16 cellular contexts compared by ENCODE assay signal in genomic region chr16:75079346-75079926, GRCh38.
"Had no signal": no experiment of that assay in that cellular context is flagged by ENCODE, and none has a peak within 500 bp of the region (broad histone marks: within the 10 kb centered on the region; RNA-seq: fewer than 3 reads in every experiment).

No MANE protein-coding gene starts in this region.

- FAIRE-seq: islet of Langerhans had no signal

- H3K4me3 ChIP-seq: adrenal gland, lung, skin epidermis, stomach, upper lobe of left lung had no signal

- H3K27me3 ChIP-seq: adrenal gland, stomach, upper lobe of left lung had no signal

- H3K36me3 ChIP-seq: adrenal gland, stomach, upper lobe of left lung had no signal

- DNase-seq: activated CD4-positive, alpha-beta T cell treated with anti-CD3 and anti-CD28 coated beads for 48 hours; activated CD8-positive, alpha-beta memory T cell treated with anti-CD3 and anti-CD28 coated beads, Interleukin-2, amount 50 U/mL, for 4 hours; activated CD8-positive, alpha-beta T cell treated with anti-CD3 and anti-CD28 coated beads, Interleukin-2, amount 10 ng/mL, durations not matched to agents 7 days and 5 days; activated gamma-delta T cell; activated T-cell treated with anti-CD3 and anti-CD28 coated beads, Interleukin-2, amount 50 U/mL, for 4 hours; adrenal gland; effector memory CD4-positive, alpha-beta T cell; hippocampal formation; left colon; stimulated activated CD4-positive, alpha-beta T cell treated with anti-CD3 and anti-CD28 coated beads, Interleukin-2, amount 100 ng/mL, for 48 hours; stomach; upper lobe of left lung had no signal

- H3K27ac ChIP-seq: adrenal gland, stomach, upper lobe of left lung had no signal

- ATAC-seq: activated CD8-positive, alpha-beta T cell treated with anti-CD3 and anti-CD28 coated beads, Interleukin-2, amount 10 ng/mL, durations not matched to agents 7 days and 5 days; activated naive CD4-positive, alpha-beta T cell treated with anti-CD3 and anti-CD28 coated beads, Interleukin-2, amount 50 U/mL, for 72 hours; activated T-cell treated with anti-CD3 and anti-CD28 coated beads, Interleukin-2, amount 50 U/mL, for 4 hours had no signal

- H3K9me3 ChIP-seq: adrenal gland, stomach, upper lobe of left lung had no signal
